ENCODE assay signal across 1 cellular context in genomic region chr14:64952598-64953309, GRCh38.
TF ChIP-seq lines count a peak whose summit lies in the region.

No MANE protein-coding gene starts in this region.

TF ChIP-seq in HCT116, 20 proteins besides CTCF, POLR2A, EP300 and RAD21 (continued from another document):
- TF ChIP-seq MAX (IDR thresholded peaks at IDR 0.05) (no peak), ATF3 (IDR thresholded peaks at IDR 0.05) (no peak), ELF1 (IDR thresholded peaks at IDR 0.05; ENCODE audit: borderline replicate concordance, low read depth) (no peak), CEBPB (IDR thresholded peaks at IDR 0.05; ENCODE audit: low read depth) (no peak), EGR1 (IDR thresholded peaks at IDR 0.05; ENCODE audit: low read depth) (no peak)
